ENCODE assay signal across 8 cellular contexts in the genomic region with DNA sequence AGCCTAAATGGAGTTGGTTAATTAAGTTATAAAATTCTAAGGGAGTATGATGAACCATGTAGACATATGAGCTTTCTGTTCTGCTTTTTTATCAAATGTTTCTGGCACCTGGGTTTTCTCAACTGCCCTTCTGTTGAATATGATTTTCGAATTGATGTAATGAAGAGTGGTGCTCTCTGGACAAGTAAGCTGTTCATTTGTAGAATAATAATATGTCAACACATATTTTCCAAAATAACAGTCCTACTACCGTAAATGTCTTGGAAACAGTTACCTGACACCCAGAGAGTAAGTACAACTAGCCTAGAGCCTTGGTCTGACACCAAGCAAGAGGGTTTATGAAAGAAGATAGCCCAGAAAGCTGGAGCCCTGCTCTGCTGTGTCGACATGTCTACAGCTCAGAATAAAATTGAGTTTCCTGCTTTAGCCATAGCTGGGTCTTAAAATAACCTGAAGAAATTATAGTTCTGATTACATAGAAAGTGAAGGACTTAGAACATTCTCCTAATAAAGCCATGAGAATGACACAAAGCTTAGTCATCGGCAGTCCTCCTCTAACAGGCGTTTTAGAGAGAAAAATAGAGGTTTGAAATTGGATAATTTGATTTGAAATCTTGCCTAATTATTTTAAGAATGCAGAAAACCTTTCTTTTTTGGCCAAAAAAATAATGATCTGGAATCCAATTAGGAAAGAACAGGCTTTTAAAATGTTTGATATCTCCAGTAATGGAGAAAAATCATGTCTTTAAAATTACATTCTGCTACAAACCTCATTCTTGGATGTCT. TPM values are rescaled to one million over a fixed set of nuclear protein-coding genes. Genes with fewer than 3 reads are reported as not detected.
DNase-seq lines count a peak whose midpoint lies in the region; ATAC-seq, FAIRE-seq and TF ChIP-seq lines count a peak whose summit lies in the region.

No MANE protein-coding gene starts in this region.

- no peak overlapping the region for H2AFZ ChIP-seq in HepG2 (ENCODE audit: low read length)

- no peak overlapping the region for H3K27ac ChIP-seq in kidney (ENCODE audit: low read depth in 2 of 2, low read length in 2 of 2)
- no peak overlapping the region for H3K27ac ChIP-seq in HepG2 (ENCODE audit: extremely low read length, insufficient read depth, low read length)

- no peaks in the 10 kb centered on the region for H4K20me1 ChIP-seq in HepG2 (ENCODE audit: insufficient read depth, low read length)

- TF ChIP-seq CTCF in HFFc6 (IDR thresholded peaks at IDR 0.05) (no peak), kidney (IDR thresholded peaks at IDR 0.05; ENCODE audit: borderline replicate concordance, extremely low read depth, insufficient read depth) (no peak), HepG2 (CRISPR knock-in tag; IDR thresholded peaks at IDR 0.05) (no peak)

- no peaks in the 10 kb centered on the region for H3K27me3 ChIP-seq in HepG2 (ENCODE audit: control insufficient read depth in 1 of 2, insufficient read depth in 2 of 2, low read length in 2 of 2)

- TF ChIP-seq POLR2A in HepG2 (IDR thresholded peaks at IDR 0.05; ENCODE audit: insufficient read depth in 1 of 2, low read depth in 2 of 2, low read length in 2 of 2), result no peak

- H3K9ac ChIP-seq in kidney (ENCODE audit: low read length in 2 of 2) (no peak overlapping the region), HepG2 (ENCODE audit: insufficient read depth, low read depth, low read length) (no peak overlapping the region)

- in situ Hi-C loops in HepG2 (cut with HindIII; ENCODE audit: extremely low pct_ligation_motif_present, low pct_unique_long_range_greater_than_20kb), result no loop called here

- TF ChIP-seq EP300 in HepG2 (IDR thresholded peaks at IDR 0.05; ENCODE audit: low read depth in 2 of 2, low read length in 2 of 2) (no peak), HepG2 (CRISPR knock-in tag; IDR thresholded peaks at IDR 0.05; ENCODE audit: borderline replicate concordance) (no peak)

- CTCF ChIA-PET in HepG2 (lab: Yijun Ruan, JAX; ENCODE audit: low intra/inter-chr PET ratio, low total read pairs), result no interaction called here

- H3K9me3 Mint-ChIP-seq in HFFc6, result no peaks in the 10 kb centered on the region

- no peak overlapping the region for H3K4me2 ChIP-seq in HepG2 (ENCODE audit: low read depth, low read length)

- no peaks in the 10 kb centered on the region; the same call in 1 of the 2 replicates for H3K27me3 Mint-ChIP-seq in HFFc6 (ENCODE audit: insufficient read depth)

- intact Hi-C loops in kidney (cut with DNase I) (no loop called here), HepG2 (cut with micrococcal nuclease; ENCODE audit: unreplicated experiment) (no loop called here)

- FAIRE-seq in kidney (lab: Jason Lieb, UNC) (peak; percentile 62), HepG2 (lab: Jason Lieb, UNC) (no peak)

- peaks cover 47% of the 10 kb centered on the region for H3K36me3 Mint-ChIP-seq in HFFc6 (ENCODE audit: low read depth)

- H3K4me3 ChIP-seq in kidney (ENCODE audit: low read length in 2 of 2) (no peak overlapping the region), HepG2 (replicated peaks in 1 of 3; ENCODE audit: insufficient read depth in 1 of 3, low read depth in 2 of 3, low read length in 3 of 3) (no peak overlapping the region)

- peak overlapping the region; percentile 86 for H3K27ac Mint-ChIP-seq in HFFc6

- H3K36me3 ChIP-seq in kidney (ENCODE audit: control insufficient read depth in 1 of 2, insufficient read depth in 2 of 2, low read length in 2 of 2), result no peaks in the 10 kb centered on the region
- H3K36me3 ChIP-seq in HepG2 (replicated peaks in 1 of 2; ENCODE audit: control insufficient read depth in 1 of 2, insufficient read depth in 2 of 2, low read length in 2 of 2), result no peaks in the 10 kb centered on the region

- TF ChIP-seq RAD21 in HepG2 (CRISPR knock-in tag; IDR thresholded peaks at IDR 0.05), result no peak

- DNase-seq in HFFc6 (peak; percentile 68), NOMO-1 treated with DMSO at 0.1 percent for 48 hours (lab: John Stamatoyannopoulos, UW; ENCODE audit: unreplicated experiment) (peak; percentile 68), kidney (no peak), HepG2 (ENCODE audit: low spot score) (no peak), CD1c-positive myeloid dendritic cell (ENCODE audit: extremely low spot score) (no peak), midbrain (lab: John Stamatoyannopoulos, UW) (no peak), SW 1271 (lab: John Stamatoyannopoulos, UW) (no peak)

- ATAC-seq in GM18499 (IDR thresholded peaks at IDR 0.05; ENCODE audit: insufficient read depth, unreplicated experiment) (peak; percentile 62), HepG2 (no peak)

- H3K9me3 ChIP-seq in kidney (ENCODE audit: control insufficient read depth in 1 of 2, low read length in 2 of 2), result no peaks in the 10 kb centered on the region
- H3K9me3 ChIP-seq in HepG2 (ENCODE audit: low read length), result no peaks in the 10 kb centered on the region

- H3K4me3 Mint-ChIP-seq in HFFc6, result peak overlapping the region; percentile 70

- POLR2A ChIA-PET in HepG2 (lab: Yijun Ruan, JAX), result no interaction called here

- peaks cover 67% of the 10 kb centered on the region for H3K4me1 Mint-ChIP-seq in HFFc6 (ENCODE audit: low read depth)

- H3K79me2 ChIP-seq in HepG2 (ENCODE audit: insufficient read depth, low read length), result no peaks in the 10 kb centered on the region

- BruUV-seq in HepG2 (replicated peaks; lab: Mats Ljungman, UMichigan), result no TSS peak

- H3K4me1 ChIP-seq in kidney (ENCODE audit: control insufficient read depth in 1 of 2, insufficient read depth in 1 of 2, low read depth in 1 of 2, low read length in 2 of 2), result no peaks in the 10 kb centered on the region
- no peaks in the 10 kb centered on the region for H3K4me1 ChIP-seq in HepG2 (ENCODE audit: insufficient read depth, low read length)

- WGBS in HepG2 (ENCODE audit: low lambda C conversion rate), result 2% methylated on average over 5 of the region's 5 CpGs

TF ChIP-seq in HepG2, 621 proteins besides CTCF, POLR2A, EP300 and RAD21 (continues in another document):
- TF ChIP-seq, protein P1, sequence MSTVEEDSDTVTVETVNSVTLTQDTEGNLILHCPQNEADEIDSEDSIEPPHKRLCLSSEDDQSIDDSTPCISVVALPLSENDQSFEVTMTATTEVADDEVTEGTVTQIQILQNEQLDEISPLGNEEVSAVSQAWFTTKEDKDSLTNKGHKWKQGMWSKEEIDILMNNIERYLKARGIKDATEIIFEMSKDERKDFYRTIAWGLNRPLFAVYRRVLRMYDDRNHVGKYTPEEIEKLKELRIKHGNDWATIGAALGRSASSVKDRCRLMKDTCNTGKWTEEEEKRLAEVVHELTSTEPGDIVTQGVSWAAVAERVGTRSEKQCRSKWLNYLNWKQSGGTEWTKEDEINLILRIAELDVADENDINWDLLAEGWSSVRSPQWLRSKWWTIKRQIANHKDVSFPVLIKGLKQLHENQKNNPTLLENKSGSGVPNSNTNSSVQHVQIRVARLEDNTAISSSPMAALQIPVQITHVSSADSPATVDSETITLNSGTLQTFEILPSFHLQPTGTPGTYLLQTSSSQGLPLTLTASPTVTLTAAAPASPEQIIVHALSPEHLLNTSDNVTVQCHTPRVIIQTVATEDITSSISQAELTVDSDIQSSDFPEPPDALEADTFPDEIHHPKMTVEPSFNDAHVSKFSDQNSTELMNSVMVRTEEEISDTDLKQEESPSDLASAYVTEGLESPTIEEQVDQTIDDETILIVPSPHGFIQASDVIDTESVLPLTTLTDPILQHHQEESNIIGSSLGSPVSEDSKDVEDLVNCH (CRISPR knock-in tag; IDR thresholded peaks at IDR 0.05), result no peak
- TF ChIP-seq NCOA5 (CRISPR knock-in tag; IDR thresholded peaks at IDR 0.05), result no peak
- TF ChIP-seq ZNF329 (CRISPR knock-in tag; IDR thresholded peaks at IDR 0.05; ENCODE audit: low read depth), result no peak
- no peak for TF ChIP-seq SETDB1 (CRISPR knock-in tag; IDR thresholded peaks at IDR 0.05; ENCODE audit: borderline replicate concordance)
- TF ChIP-seq ZNF549 (CRISPR knock-in tag; IDR thresholded peaks at IDR 0.05), result no peak
- no peak for TF ChIP-seq ZNF224 (CRISPR knock-in tag; IDR thresholded peaks at IDR 0.05)
- no peak for TF ChIP-seq GABPA (IDR thresholded peaks at IDR 0.05; ENCODE audit: low read depth, low read length)
- no peak for TF ChIP-seq GABPA (CRISPR knock-in tag; IDR thresholded peaks at IDR 0.05; ENCODE audit: low read depth)
- no peak for TF ChIP-seq ZSCAN12 (CRISPR knock-in tag; IDR thresholded peaks at IDR 0.05)
- no peak for TF ChIP-seq ZSCAN25 (CRISPR knock-in tag; IDR thresholded peaks at IDR 0.05)
- no peak for TF ChIP-seq PRPF4 (IDR thresholded peaks at IDR 0.05; ENCODE audit: low read depth, low read length, poor library complexity, severe bottlenecking)

RNA-seq across cellular contexts. Expression of a gene that starts 25.1 kb away (rescaled TPM):
- 10 to 100 TPM; 11.5 to 29.2 (median 13.2) TPM for total RNA-seq in HFFc6 (2021; fragmentation: NEBNext Ultra II Directional; extraction: Animal tissue kit (Norgen Biotek cat#: 25700))
- total RNA-seq in kidney (22.1 TPM), HepG2 (2016; rRNA removed; fragmentation: Illumina TruSeq; extraction: Trizol) (0.06 and 0.07 TPM in 2 replicates)
- polyA plus RNA-seq in kidney (ENCODE audit: insufficient read depth, low read depth, low replicate concordance) (2.1 TPM), HepG2 (2011; rRNA removed) (0.05 and 0.09 TPM in 2 replicates)
- not detected in 2 replicates for total RNA-seq in HepG2 (2016; cell fraction: cytosol; rRNA removed; fragmentation: Illumina TruSeq; extraction: Trizol; ENCODE audit: low read depth)
- 0.12 and 0.15 TPM in 2 replicates for total RNA-seq in HepG2 (2016; cell fraction: insoluble cytoplasmic fraction; rRNA removed; fragmentation: Illumina TruSeq; extraction: Trizol)
- 0.03 and 0.10 TPM in 2 replicates for total RNA-seq in HepG2 (2016; cell fraction: membrane; rRNA removed; fragmentation: Illumina TruSeq; extraction: Trizol)
- not detected in 2 replicates for total RNA-seq in HepG2 (2016; cell fraction: nucleus; rRNA removed; fragmentation: Illumina TruSeq; extraction: Trizol)
- polyA plus RNA-seq in HepG2 (2011; cell fraction: cytosol; rRNA removed), result 0.04 TPM in 1 of 2 replicates, not detected in the other
- 0.07 and 0.10 TPM in 2 replicates for polyA plus RNA-seq in HepG2 (2011; cell fraction: nucleus; rRNA removed)
- polyA plus RNA-seq in HepG2 (2012), result not detected in 2 replicates
- not detected in 2 replicates for polyA plus RNA-seq in HepG2 (2016; cell fraction: cytosol; fragmentation: Illumina TruSeq; extraction: Trizol; ENCODE audit: low read depth)
- 0.11 and 0.14 TPM in 2 replicates for polyA plus RNA-seq in HepG2 (2016; cell fraction: insoluble cytoplasmic fraction; fragmentation: Illumina TruSeq; extraction: Trizol; ENCODE audit: low read depth)
- polyA plus RNA-seq in HepG2 (2016; cell fraction: membrane; fragmentation: Illumina TruSeq; extraction: Trizol; ENCODE audit: low read depth), result not detected in 2 replicates
- polyA plus RNA-seq in HepG2 (2016; cell fraction: nucleus; fragmentation: Illumina TruSeq; extraction: Trizol; ENCODE audit: insufficient read depth, low read depth), result not detected in 2 replicates
- 1.6 TPM in 1 of 2 replicates, not detected in the other for polyA minus RNA-seq in HepG2 (2011; rRNA and poly(A)+ RNA removed; ENCODE audit: low replicate concordance)
- not detected in 2 replicates for polyA minus RNA-seq in HepG2 (2011; cell fraction: cytosol; rRNA and poly(A)+ RNA removed)
- polyA minus RNA-seq in HepG2 (2011; cell fraction: nucleus; rRNA and poly(A)+ RNA removed), result 0.25 and 0.64 TPM in 2 replicates

Comparison
In these comparisons a context has a peak if more than half of its experiments do, and no peak if none do; other contexts are left out.
1. DNase-seq: peak in HFFc6 (single experiment) and NOMO-1 treated with DMSO at 0.1 percent for 48 hours (single experiment); none in kidney (single experiment), HepG2 (single experiment), CD1c-positive myeloid dendritic cell (single experiment), midbrain (single experiment) and SW 1271 (0 of 2).
2. RNA of a gene that starts 25.1 kb away (total RNA-seq): 22.1 TPM in kidney (single experiment) and 11.5 to 29.2 TPM in HFFc6; 0.03 to 0.15 TPM in HepG2; every median in the first group is over 4 times any median in the second.